In the genomic region with DNA sequence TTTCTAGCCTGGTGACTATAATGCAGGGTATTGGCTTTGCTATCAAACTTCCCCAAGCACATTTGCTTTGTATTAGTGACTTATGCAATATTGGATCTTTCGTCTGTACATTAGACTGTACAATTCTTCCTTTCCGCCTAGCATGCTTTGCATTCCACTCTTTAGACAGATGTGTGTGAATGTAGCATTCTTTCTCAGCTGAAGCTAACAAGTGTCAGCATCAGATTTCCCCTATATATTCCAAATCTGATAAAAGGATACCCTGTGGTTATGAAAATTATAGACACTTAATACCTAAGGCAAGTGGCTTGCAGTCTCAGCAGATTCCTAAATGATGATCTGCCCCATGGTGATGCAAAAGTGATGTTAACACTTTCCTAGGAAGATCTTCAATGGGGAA, we compare ENCODE assay signal across 31 cellular contexts.
"Had no signal": no experiment of that assay in that cellular context is flagged by ENCODE, and none has a peak within 500 bp of the region (broad histone marks: within the 10 kb centered on the region; RNA-seq: fewer than 3 reads in every experiment).

No MANE protein-coding gene starts in this region.

- ATAC-seq: activated CD8-positive, alpha-beta T cell treated with anti-CD3 and anti-CD28 coated beads for 36 hours; activated naive CD4-positive, alpha-beta T cell treated with anti-CD3 and anti-CD28 coated beads, Interleukin-2, amount 50 U/mL, for 72 hours; activated T-cell treated with anti-CD3 and anti-CD28 coated beads, Interleukin-2, amount 50 U/mL, for 4 hours; activated T-cell treated with anti-CD3 and anti-CD28 coated beads, Interleukin-2, amount 50 U/mL, for 72 hours; activated T-helper 17 cell treated with anti-CD3 and anti-CD28 coated beads, Interleukin-2, amount 50 U/mL, for 72 hours; body of pancreas; T-cell; T-helper 17 cell had no signal

- H3K4me1 ChIP-seq: adrenal gland, breast epithelium had no signal

- H3K36me3 ChIP-seq: adrenal gland, brain microvascular endothelial cell, breast epithelium had no signal

- DNase-seq: activated B cell treated with CpG ODN at 0.5 μM for 24 hours; activated CD4-positive, alpha-beta memory T cell treated with anti-CD3 and anti-CD28 coated beads for 36 hours; activated CD4-positive, alpha-beta T cell treated with anti-CD3 and anti-CD28 coated beads for 4 hours; activated CD4-positive, alpha-beta T cell treated with anti-CD3 and anti-CD28 coated beads, Interleukin-2, amount 10 ng/mL, durations not matched to agents 24 days and 14 days; activated CD4-positive, alpha-beta T cell treated with anti-CD3 and anti-CD28 coated beads, Interleukin-2, amount 50 U/mL, for 1 hour; activated CD4-positive, alpha-beta T cell treated with anti-CD3 and anti-CD28 coated beads, Interleukin-2, amount 50 U/mL, for 4 hours; activated CD4-positive, CD25-positive, alpha-beta regulatory T cell treated with anti-CD3 and anti-CD28 coated beads, Interleukin-2, amount 50 U/mL, for 72 hours; activated CD8-positive, alpha-beta memory T cell treated with anti-CD3 and anti-CD28 coated beads, Interleukin-2, amount 50 U/mL, for 4 hours; activated CD8-positive, alpha-beta T cell treated with anti-CD3 and anti-CD28 coated beads for 36 hours; activated effector memory CD4-positive, alpha-beta T cell treated with anti-CD3 and anti-CD28 coated beads, Interleukin-2, amount 50 U/mL, for 16 hours; activated gamma-delta T cell treated with Interleukin-2 at 50 U/mL for 16 hours; activated naive CD4-positive, alpha-beta T cell; activated naive CD4-positive, alpha-beta T cell treated with anti-CD3 and anti-CD28 coated beads for 36 hours; activated naive CD4-positive, alpha-beta T cell treated with anti-CD3 and anti-CD28 coated beads, Interleukin-2, amount 50 U/mL, for 16 hours; activated naive CD8-positive, alpha-beta T cell treated with anti-CD3 and anti-CD28 coated beads for 36 hours; activated T-cell treated with anti-CD3 and anti-CD28 coated beads for 4 hours; activated T-cell treated with anti-CD3 and anti-CD28 coated beads, Interleukin-2, amount 50 U/mL, for 1 hour; activated T-cell treated with anti-CD3 and anti-CD28 coated beads, Interleukin-2, amount 50 U/mL, for 4 hours; activated T-cell treated with anti-CD3 and anti-CD28 coated beads, Interleukin-2, amount 50 U/mL, for 72 hours; adrenal gland; amniotic stem cell; aorta; body of pancreas; brain microvascular endothelial cell; central memory CD4-positive, alpha-beta T cell; T-cell; T-helper 17 cell had no signal

- H3K9me3 ChIP-seq: adrenal gland, body of pancreas, breast epithelium had no signal

- H3K4me3 ChIP-seq: adrenal gland, body of pancreas, breast epithelium had no signal

- H3K27me3 ChIP-seq: adrenal gland, body of pancreas, brain microvascular endothelial cell, breast epithelium had no signal

- H3K27ac ChIP-seq: adrenal gland, body of pancreas, brain microvascular endothelial cell, breast epithelium, VCaP had no signal
